16 cellular contexts compared by ENCODE assay signal in the genomic region with DNA sequence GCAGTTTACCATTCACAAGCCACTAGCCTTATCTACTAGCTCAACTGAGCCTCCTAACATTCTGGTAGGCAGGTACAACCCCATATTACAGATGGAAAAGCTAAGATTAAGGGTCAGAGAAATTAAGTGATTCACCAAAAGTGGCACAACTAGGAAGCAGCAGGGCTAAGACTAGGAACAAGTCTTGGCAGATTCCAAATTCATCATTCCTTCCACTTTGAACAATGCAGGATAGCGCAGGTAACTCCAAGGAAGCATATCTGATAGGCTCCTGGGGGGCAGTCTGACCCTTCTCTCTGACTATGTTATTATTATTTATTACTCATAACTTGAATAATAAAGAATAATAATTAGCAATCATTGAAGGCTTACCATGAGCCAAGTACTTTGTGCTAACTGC. TPM values are rescaled to one million over a fixed set of nuclear protein-coding genes. Genes with fewer than 3 reads are reported as not detected.
"Had no signal": no experiment of that assay in that cellular context is flagged by ENCODE, and none has a peak within 500 bp of the region (broad histone marks: within the 10 kb centered on the region; RNA-seq: fewer than 3 reads in every experiment).

No MANE protein-coding gene starts in this region.

- H3K9me3 Mint-ChIP-seq: memory B cell; nephron; stimulated activated memory B cell treated with anti-CD40 and anti-IgM and Interleukin-4, amounts not matched to agents 10 μg/mL and 1 μg/mL and 100 μg/mL, for 72 hours; T-cell had no signal

- H3K27me3 ChIP-seq: ascending aorta, tibial nerve had no signal

- H3K27ac Mint-ChIP-seq: activated CD4-positive, alpha-beta T cell treated with anti-CD3 and anti-CD28 coated beads for 36 hours; activated naive CD8-positive, alpha-beta T cell treated with anti-CD3 and anti-CD28 coated beads for 36 hours; memory B cell; stimulated activated memory B cell treated with anti-CD40 and anti-IgM and Interleukin-4, amounts not matched to agents 10 μg/mL and 1 μg/mL and 100 μg/mL, for 72 hours; T-cell had no signal

- FAIRE-seq: colon had no signal

- H3K4me3 ChIP-seq: ascending aorta, SK-N-MC, skin epidermis, tibial nerve had no signal

- H3K36me3 Mint-ChIP-seq: memory B cell; stimulated activated memory B cell treated with anti-CD40 and anti-IgM and Interleukin-4, amounts not matched to agents 10 μg/mL and 1 μg/mL and 100 μg/mL, for 72 hours had no signal

- H3K4me3 Mint-ChIP-seq: activated CD4-positive, alpha-beta T cell treated with anti-CD3 and anti-CD28 coated beads for 36 hours; activated naive CD8-positive, alpha-beta T cell treated with anti-CD3 and anti-CD28 coated beads for 36 hours; memory B cell; nephron; stimulated activated memory B cell treated with anti-CD40 and anti-IgM and Interleukin-4, amounts not matched to agents 10 μg/mL and 1 μg/mL and 100 μg/mL, for 72 hours; T-cell had no signal

- H3K27me3 Mint-ChIP-seq: activated CD4-positive, alpha-beta T cell treated with anti-CD3 and anti-CD28 coated beads for 36 hours; activated naive CD8-positive, alpha-beta T cell treated with anti-CD3 and anti-CD28 coated beads for 36 hours; memory B cell; stimulated activated memory B cell treated with anti-CD40 and anti-IgM and Interleukin-4, amounts not matched to agents 10 μg/mL and 1 μg/mL and 100 μg/mL, for 72 hours; T-cell had no signal

- H3K9me3 ChIP-seq: ascending aorta, tibial nerve had no signal

- H3K36me3 ChIP-seq: WERI-Rb-1 had no signal

- DNase-seq: activated CD4-positive, alpha-beta T cell treated with anti-CD3 and anti-CD28 coated beads for 36 hours; activated effector memory CD4-positive, alpha-beta T cell treated with anti-CD3 and anti-CD28 coated beads, Interleukin-2, amount 50 U/mL, for 16 hours; activated naive CD8-positive, alpha-beta T cell treated with anti-CD3 and anti-CD28 coated beads for 36 hours; hippocampal formation; T-cell; WERI-Rb-1 had no signal

- H3K27ac ChIP-seq: SK-N-MC, WERI-Rb-1 had no signal

RNA-seq across cellular contexts. Expression of gene SLC4A9, which starts 22.1 kb away (rescaled TPM):
- total RNA-seq: activated naive CD8-positive, alpha-beta T cell treated with anti-CD3 and anti-CD28 coated beads for 36 hours; ascending aorta; fibroblast of lung; osteocyte; tibial nerve had no signal
- polyA plus RNA-seq: fibroblast of lung had no signal
